In the genomic region with DNA sequence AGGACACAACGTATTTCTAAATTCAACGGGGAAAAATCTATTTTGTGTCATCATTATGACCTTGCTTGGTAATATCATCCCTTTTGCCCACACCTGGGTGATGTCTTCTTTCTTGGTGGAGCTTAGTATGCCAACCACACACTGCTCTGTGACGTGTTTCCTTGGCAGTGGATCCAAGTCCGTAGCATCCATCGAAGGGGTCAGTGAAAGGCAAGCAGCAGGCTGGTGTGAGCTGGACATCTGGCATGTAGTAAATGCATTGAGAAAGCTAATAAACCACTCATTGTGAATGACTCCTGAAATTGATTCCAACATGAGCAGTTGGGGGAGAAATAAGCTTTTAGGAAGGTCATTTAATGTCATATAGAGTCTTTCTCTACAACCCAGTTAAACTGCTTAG, we compare ENCODE assay signal across 21 cellular contexts.
"Had no signal": no experiment of that assay in that cellular context is flagged by ENCODE, and none has a peak within 500 bp of the region (broad histone marks: within the 10 kb centered on the region; RNA-seq: fewer than 3 reads in every experiment).

No MANE protein-coding gene starts in this region.

- H3K27me3 ChIP-seq: stomach, vagina had no signal

- H3K9me3 Mint-ChIP-seq: activated T-cell treated with anti-CD3 and anti-CD28 coated beads, Interleukin-2, amount 50 U/mL, for 24 hours; T-helper 2 cell treated with Interferon-gamma antibody and Interleukin-4, amounts not matched to agents 5 μg/mL and 100 μg/mL, for 36 hours had no signal

- H3K9me3 ChIP-seq: mucosa of descending colon, prostate gland, stomach, thoracic aorta, vagina had no signal

- H3K4me1 Mint-ChIP-seq: immature natural killer cell, natural killer cell had no signal

- H3K4me1 ChIP-seq: prostate gland, stomach, vagina had no signal

- H3K27me3 Mint-ChIP-seq: activated T-cell treated with anti-CD3 and anti-CD28 coated beads, Interleukin-2, amount 50 U/mL, for 24 hours had no signal

- H3K36me3 ChIP-seq: prostate gland, stomach, thoracic aorta, vagina had no signal

- ATAC-seq: activated naive CD4-positive, alpha-beta T cell treated with anti-CD3 and anti-CD28 coated beads, Interleukin-2, amount 50 U/mL, for 72 hours; left colon; mucosa of descending colon; natural killer cell had no signal

- H3K4me3 ChIP-seq: coronary artery, mucosa of descending colon, prostate gland, stomach, thoracic aorta, vagina had no signal

- H3K4me3 Mint-ChIP-seq: activated T-cell treated with anti-CD3 and anti-CD28 coated beads, Interleukin-2, amount 50 U/mL, for 24 hours; immature natural killer cell; natural killer cell; T-helper 2 cell treated with Interferon-gamma antibody and Interleukin-4, amounts not matched to agents 5 μg/mL and 100 μg/mL, for 36 hours had no signal

- H3K27ac Mint-ChIP-seq: activated naive CD4-positive, alpha-beta T cell treated with anti-CD3 and anti-CD28 coated beads, Interleukin-2, amount 50 U/mL, for 72 hours; activated T-cell treated with anti-CD3 and anti-CD28 coated beads, Interleukin-2, amount 50 U/mL, for 24 hours; immature natural killer cell; natural killer cell; T-helper 2 cell treated with Interferon-gamma antibody and Interleukin-4, amounts not matched to agents 5 μg/mL and 100 μg/mL, for 36 hours had no signal

- DNase-seq: activated CD4-positive, alpha-beta T cell treated with anti-CD3 and anti-CD28 coated beads, Interleukin-2, amount 50 U/mL, for 4 hours; activated CD4-positive, CD25-positive, alpha-beta regulatory T cell treated with anti-CD3 and anti-CD28 coated beads, Interleukin-2, amount 50 U/mL, for 72 hours; activated effector memory CD4-positive, alpha-beta T cell treated with Interleukin-2 at 50 U/mL for 16 hours; activated T-cell treated with anti-CD3 and anti-CD28 coated beads, Interleukin-2, amount 50 U/mL, for 24 hours; caudate nucleus; effector CD4-positive, alpha-beta T cell; immature natural killer cell; left colon; mammary epithelial cell; natural killer cell; occipital lobe; stimulated activated CD4-positive, alpha-beta T cell treated with anti-CD3 and anti-CD28 coated beads, Interleukin-4, amount 100 ng/mL, for 4 hours; stomach; SW 1271 had no signal

- H3K27ac ChIP-seq: coronary artery, prostate gland, stomach, thoracic aorta, vagina had no signal
